Comparison of ENCODE assay signal across 11 cellular contexts in the genomic region with DNA sequence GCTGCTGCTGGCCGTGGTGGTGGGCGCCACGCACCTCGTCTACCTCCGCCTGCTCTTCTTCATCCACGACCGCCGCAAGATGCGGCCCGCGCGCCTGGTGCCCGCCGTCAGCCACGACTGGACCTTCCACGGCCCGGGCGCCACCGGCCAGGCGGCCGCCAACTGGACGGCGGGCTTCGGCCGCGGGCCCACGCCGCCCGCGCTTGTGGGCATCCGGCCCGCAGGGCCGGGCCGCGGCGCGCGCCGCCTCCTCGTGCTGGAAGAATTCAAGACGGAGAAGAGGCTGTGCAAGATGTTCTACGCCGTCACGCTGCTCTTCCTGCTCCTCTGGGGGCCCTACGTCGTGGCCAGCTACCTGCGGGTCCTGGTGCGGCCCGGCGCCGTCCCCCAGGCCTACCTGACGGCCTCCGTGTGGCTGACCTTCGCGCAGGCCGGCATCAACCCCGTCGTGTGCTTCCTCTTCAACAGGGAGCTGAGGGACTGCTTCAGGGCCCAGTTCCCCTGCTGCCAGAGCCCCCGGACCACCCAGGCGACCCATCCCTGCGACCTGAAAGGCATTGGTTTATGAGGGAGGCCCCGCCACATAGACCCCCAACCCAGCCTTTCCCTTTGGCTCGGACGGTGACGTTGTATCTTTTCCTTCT. TPM values are rescaled to one million over a fixed set of nuclear protein-coding genes. Genes with fewer than 3 reads are reported as not detected.
DNase-seq lines count a peak whose midpoint lies in the region; ATAC-seq, FAIRE-seq and TF ChIP-seq lines count a peak whose summit lies in the region.
"Had no signal": no experiment of that assay in that cellular context is flagged by ENCODE, and none has a peak within 500 bp of the region (broad histone marks: within the 10 kb centered on the region; RNA-seq: fewer than 3 reads in every experiment).

No MANE protein-coding gene starts in this region.

- peaks cover 53% of the 10 kb centered on the region for H3K27me3 Mint-ChIP-seq in CD4-positive, alpha-beta T cell

- peaks cover 27% of the 10 kb centered on the region for H3K27me3 ChIP-seq in CD4-positive, alpha-beta T cell (ENCODE audit: control insufficient read depth, insufficient read depth, low read length)
- H3K27me3 ChIP-seq in NT2/D1 (ENCODE audit: insufficient read depth, insufficient read length) (peaks cover 29% of the 10 kb centered on the region), esophagus muscularis mucosa (peaks cover 0 to 19% (median 0%) of the 10 kb centered on the region in 4 donors), ovary (no peaks in the 10 kb centered on the region)

- H3K4me1 ChIP-seq in NT2/D1 (ENCODE audit: insufficient read depth, insufficient read length) (peaks cover 2% of the 10 kb centered on the region), esophagus muscularis mucosa (peaks cover 0 to 16% (median 10%) of the 10 kb centered on the region in 4 donors), ovary (ENCODE audit: insufficient read depth) (peaks cover 1% of the 10 kb centered on the region)

- H3K36me3 ChIP-seq in NT2/D1 (ENCODE audit: insufficient read depth, insufficient read length, low read length) (no peaks in the 10 kb centered on the region), esophagus muscularis mucosa (no peaks in the 10 kb centered on the region), ovary (no peaks in the 10 kb centered on the region)
- H3K36me3 ChIP-seq: SJSA1 had no signal

- FAIRE-seq in RCC 7860 (lab: Jason Lieb, UNC), result no peak

- no peak for DNase-seq in CD4-positive, alpha-beta T cell
- DNase-seq in NT2/D1 (ENCODE audit: low read depth, low spot score), result no peak
- no peak for DNase-seq in esophagus muscularis mucosa (ENCODE audit: extremely low spot score)
- DNase-seq in ovary, result peak in 1 of 5 donors; percentile 23
- no peak for DNase-seq in dermis blood vessel endothelial cell
- DNase-seq in GM03348 (ENCODE audit: low spot score), result no peak
- DNase-seq in RCC 7860 (ENCODE audit: low spot score), result no peak
- no peak for DNase-seq in activated CD4-positive, alpha-beta T cell treated with anti-CD3 and anti-CD28 coated beads, Interleukin-2, amount 50 U/mL, for 4 hours

- CTCF ChIA-PET in CD4-positive, alpha-beta T cell (lab: Charles Lee), result no interaction called here

- intact Hi-C loops in CD4-positive, alpha-beta T cell (cut with DNase I, micrococcal nuclease), result loop anchor here in 1 of 2 experiments (5.0 kb wide), 1 partner anchor 42 kb away; no protein-coding TSS in a partner anchor
- intact Hi-C loops in esophagus muscularis mucosa (cut with DNase I), result no loop called here
- intact Hi-C loops in ovary (cut with DNase I), result no loop called here

- no peaks in the 10 kb centered on the region for H3K9me3 ChIP-seq in CD4-positive, alpha-beta T cell (ENCODE audit: control insufficient read depth, low read length)
- H3K9me3 ChIP-seq in NT2/D1 (ENCODE audit: insufficient read depth, low read length), result no peaks in the 10 kb centered on the region
- no peaks in the 10 kb centered on the region for H3K9me3 ChIP-seq in esophagus muscularis mucosa
- no peaks in the 10 kb centered on the region for H3K9me3 ChIP-seq in ovary
- H3K9me3 ChIP-seq: SJSA1 had no signal

- H3K9me3 Mint-ChIP-seq in CD4-positive, alpha-beta T cell, result no peaks in the 10 kb centered on the region

- TF ChIP-seq CTCF in CD4-positive, alpha-beta T cell (IDR thresholded peaks at IDR 0.05), result no peak
- TF ChIP-seq CTCF in esophagus muscularis mucosa (IDR thresholded peaks at IDR 0.05) (no peak), ovary (IDR thresholded peaks at IDR 0.05) (no peak)

- H3K27ac Mint-ChIP-seq in CD4-positive, alpha-beta T cell, result no peak overlapping the region

- H3K9ac ChIP-seq in NT2/D1 (ENCODE audit: insufficient read length, low read depth), result peak overlapping the region; percentile 98

- WGBS in esophagus muscularis mucosa, result 36% methylated on average over 16 of the region's 65 CpGs
- WGBS in ovary, 3 donors, result 24 to 33% (median 33%) methylated on average over 33 to 65 of the region's 65 CpGs

- no peak overlapping the region for H3K27ac ChIP-seq in CD4-positive, alpha-beta T cell (ENCODE audit: low read depth, low read length)
- no peak overlapping the region for H3K27ac ChIP-seq in esophagus muscularis mucosa (replicated peaks in 1 of 4)
- H3K27ac ChIP-seq in ovary, result no peak overlapping the region
- H3K27ac ChIP-seq: SJSA1 had no signal

- peaks cover 8% of the 10 kb centered on the region for H3K4me1 Mint-ChIP-seq in CD4-positive, alpha-beta T cell (ENCODE audit: low read depth)

- H3K4me3 ChIP-seq in NT2/D1 (ENCODE audit: insufficient read length, low read depth) (peak overlapping the region; percentile 95), esophagus muscularis mucosa (peak overlapping the region; percentile 58 to 76 (median 60)), ovary (peak overlapping the region; percentile 50)

- POLR2A ChIA-PET in CD4-positive, alpha-beta T cell (lab: Charles Lee), result interaction anchor here (0.8 kb wide), 1 partner anchor 693 kb away, joined by 3 read pairs; no protein-coding TSS in a partner anchor

- H3K36me3 Mint-ChIP-seq in CD4-positive, alpha-beta T cell (ENCODE audit: low read depth), result no peaks in the 10 kb centered on the region

- TF ChIP-seq POLR2A in esophagus muscularis mucosa (IDR thresholded peaks at IDR 0.05; ENCODE audit: low read depth) (no peak), ovary (IDR thresholded peaks at IDR 0.05) (no peak)

- no peak for TF ChIP-seq EP300 in esophagus muscularis mucosa (IDR thresholded peaks at IDR 0.05)
- no peak for TF ChIP-seq EP300 in ovary (IDR thresholded peaks at IDR 0.05)

- peak overlapping the region; percentile 86 for H3K4me3 Mint-ChIP-seq in CD4-positive, alpha-beta T cell

- peak; percentile 11 for ATAC-seq in CD4-positive, alpha-beta T cell (ENCODE audit: poor library complexity)

RNA-seq across cellular contexts. Expression of gene GPR27, which starts 1.1 kb away (rescaled TPM):
- 1 to 10 TPM in 1 of 2 experiments, under 1 TPM in 1; 0.84 to 1.1 TPM for total RNA-seq in CD4-positive, alpha-beta T cell
- total RNA-seq in esophagus muscularis mucosa (1 to 10 TPM; 2.2 to 4.3 (median 2.5) TPM), ovary (10 to 100 TPM in 1 of 7 donors, 1 to 10 TPM in 6; 2.1 to 12.7 (median 6.1) TPM), dermis blood vessel endothelial cell (not detected in 2 replicates)
- polyA plus RNA-seq in ovary, result 1 to 10 TPM; 5.0 to 9.2 TPM
- total RNA-seq: IMR-90, SJSA1 had no signal
- polyA plus RNA-seq: IMR-90 had no signal

RNA-seq across cellular contexts. Expression of gene EIF4E3, which starts 29.5 kb away (rescaled TPM):
- 10 to 100 TPM; 48.2 to 50.4 TPM for total RNA-seq in CD4-positive, alpha-beta T cell
- total RNA-seq in esophagus muscularis mucosa, result 10 to 100 TPM; 36.2 to 51.9 (median 39.4) TPM
- 10 to 100 TPM; 13.0 to 51.7 (median 42.5) TPM for total RNA-seq in ovary
- 10 to 100 TPM; 16.4 to 33.4 TPM for polyA plus RNA-seq in ovary
- 2.5 and 2.6 TPM in 2 replicates for total RNA-seq in dermis blood vessel endothelial cell

RNA-seq across cellular contexts. Expression of gene PROK2, which starts 30.2 kb away (rescaled TPM):
- total RNA-seq in CD4-positive, alpha-beta T cell, result 1 to 10 TPM; 1.3 to 1.4 TPM
- total RNA-seq in esophagus muscularis mucosa, result 1 to 10 TPM in 1 of 4 donors, under 1 TPM in 2, not detected in 1; 0.29 to 2.0 (median 0.71) TPM
- under 1 TPM in 3 of 7 donors, not detected in 4; 0.12 to 0.25 (median 0.20) TPM for total RNA-seq in ovary
- under 1 TPM; 0.08 to 0.45 TPM for polyA plus RNA-seq in ovary
- not detected in 2 replicates for total RNA-seq in dermis blood vessel endothelial cell
- total RNA-seq: IMR-90, left colon, SJSA1 had no signal
- polyA plus RNA-seq: IMR-90 had no signal
